Comparison of ENCODE assay signal across 1 cellular context in the genomic region with DNA sequence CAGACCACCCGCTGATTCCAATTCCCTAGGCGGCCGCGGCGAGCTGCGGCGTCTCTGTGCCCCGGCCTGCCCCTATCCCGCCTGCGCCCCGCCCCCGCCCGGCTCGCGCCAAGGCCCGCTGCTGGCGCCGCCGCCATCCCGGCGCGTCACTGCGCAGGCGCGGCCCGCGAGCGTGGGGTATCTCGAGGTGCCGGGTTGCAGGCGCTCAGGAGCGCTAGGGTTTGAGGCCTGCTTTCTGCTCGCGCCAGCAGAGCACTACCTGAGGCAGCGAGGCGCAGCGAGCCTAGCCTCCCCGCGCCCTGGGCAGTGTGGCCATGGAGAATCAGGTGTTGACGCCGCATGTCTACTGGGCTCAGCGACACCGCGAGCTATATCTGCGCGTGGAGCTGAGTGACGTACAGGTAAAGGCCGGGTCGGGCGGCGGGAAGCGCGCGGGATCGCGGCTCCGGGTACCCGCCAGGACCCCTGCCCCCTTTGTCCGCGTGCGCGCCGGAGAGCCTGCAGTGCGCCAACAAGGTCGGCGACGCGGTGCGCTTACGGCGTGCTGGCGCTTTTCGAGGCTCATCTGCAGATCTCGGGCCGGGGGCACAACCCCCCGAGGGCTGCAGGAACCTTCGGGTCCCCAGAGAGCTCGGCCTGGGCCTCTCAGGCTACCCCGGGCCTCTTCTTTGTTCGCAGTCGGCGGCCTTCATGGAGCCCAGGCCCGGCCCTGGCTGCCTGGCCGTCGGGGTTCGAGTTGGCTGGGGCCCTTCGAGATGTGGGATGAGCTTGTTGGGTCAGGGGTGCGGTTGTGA.
TF ChIP-seq lines count a peak whose summit lies in the region.

A gene with protein sequence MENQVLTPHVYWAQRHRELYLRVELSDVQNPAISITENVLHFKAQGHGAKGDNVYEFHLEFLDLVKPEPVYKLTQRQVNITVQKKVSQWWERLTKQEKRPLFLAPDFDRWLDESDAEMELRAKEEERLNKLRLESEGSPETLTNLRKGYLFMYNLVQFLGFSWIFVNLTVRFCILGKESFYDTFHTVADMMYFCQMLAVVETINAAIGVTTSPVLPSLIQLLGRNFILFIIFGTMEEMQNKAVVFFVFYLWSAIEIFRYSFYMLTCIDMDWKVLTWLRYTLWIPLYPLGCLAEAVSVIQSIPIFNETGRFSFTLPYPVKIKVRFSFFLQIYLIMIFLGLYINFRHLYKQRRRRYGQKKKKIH (plus strand): TSS at position 146 of the 794 bp plus-strand sequence. CDS start 169 bp downstream, at position 315.

TF ChIP-seq in WTC11, 78 proteins besides CTCF, POLR2A, EP300 and RAD21 (continued from another document):
- TF ChIP-seq, protein P1, sequence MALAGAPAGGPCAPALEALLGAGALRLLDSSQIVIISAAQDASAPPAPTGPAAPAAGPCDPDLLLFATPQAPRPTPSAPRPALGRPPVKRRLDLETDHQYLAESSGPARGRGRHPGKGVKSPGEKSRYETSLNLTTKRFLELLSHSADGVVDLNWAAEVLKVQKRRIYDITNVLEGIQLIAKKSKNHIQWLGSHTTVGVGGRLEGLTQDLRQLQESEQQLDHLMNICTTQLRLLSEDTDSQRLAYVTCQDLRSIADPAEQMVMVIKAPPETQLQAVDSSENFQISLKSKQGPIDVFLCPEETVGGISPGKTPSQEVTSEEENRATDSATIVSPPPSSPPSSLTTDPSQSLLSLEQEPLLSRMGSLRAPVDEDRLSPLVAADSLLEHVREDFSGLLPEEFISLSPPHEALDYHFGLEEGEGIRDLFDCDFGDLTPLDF (CRISPR knock-in tag; IDR thresholded peaks at IDR 0.05) = 0 out of 2 replicates have a peak, but pooled peaks have one; percentile 29
- TF ChIP-seq ZNF416 (CRISPR knock-in tag; IDR thresholded peaks at IDR 0.05) (0 out of 2 replicates have a peak, but pooled peaks have one; percentile 80), ZNF671 (CRISPR knock-in tag; IDR thresholded peaks at IDR 0.05) (no peak), RELA (CRISPR knock-in tag; IDR thresholded peaks at IDR 0.05; ENCODE audit: borderline replicate concordance) (0 out of 2 replicates have a peak, but pooled peaks have one; percentile 28), ZNF138 (CRISPR knock-in tag; conservative IDR thresholded peaks at IDR 0.05) (peak; percentile 53; the same call in 1 of the 2 replicates)
- TF ChIP-seq, protein P2, sequence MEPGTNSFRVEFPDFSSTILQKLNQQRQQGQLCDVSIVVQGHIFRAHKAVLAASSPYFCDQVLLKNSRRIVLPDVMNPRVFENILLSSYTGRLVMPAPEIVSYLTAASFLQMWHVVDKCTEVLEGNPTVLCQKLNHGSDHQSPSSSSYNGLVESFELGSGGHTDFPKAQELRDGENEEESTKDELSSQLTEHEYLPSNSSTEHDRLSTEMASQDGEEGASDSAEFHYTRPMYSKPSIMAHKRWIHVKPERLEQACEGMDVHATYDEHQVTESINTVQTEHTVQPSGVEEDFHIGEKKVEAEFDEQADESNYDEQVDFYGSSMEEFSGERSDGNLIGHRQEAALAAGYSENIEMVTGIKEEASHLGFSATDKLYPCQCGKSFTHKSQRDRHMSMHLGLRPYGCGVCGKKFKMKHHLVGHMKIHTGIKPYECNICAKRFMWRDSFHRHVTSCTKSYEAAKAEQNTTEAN (CRISPR knock-in tag; IDR thresholded peaks at IDR 0.05) = no peak
- TF ChIP-seq, protein P3, sequence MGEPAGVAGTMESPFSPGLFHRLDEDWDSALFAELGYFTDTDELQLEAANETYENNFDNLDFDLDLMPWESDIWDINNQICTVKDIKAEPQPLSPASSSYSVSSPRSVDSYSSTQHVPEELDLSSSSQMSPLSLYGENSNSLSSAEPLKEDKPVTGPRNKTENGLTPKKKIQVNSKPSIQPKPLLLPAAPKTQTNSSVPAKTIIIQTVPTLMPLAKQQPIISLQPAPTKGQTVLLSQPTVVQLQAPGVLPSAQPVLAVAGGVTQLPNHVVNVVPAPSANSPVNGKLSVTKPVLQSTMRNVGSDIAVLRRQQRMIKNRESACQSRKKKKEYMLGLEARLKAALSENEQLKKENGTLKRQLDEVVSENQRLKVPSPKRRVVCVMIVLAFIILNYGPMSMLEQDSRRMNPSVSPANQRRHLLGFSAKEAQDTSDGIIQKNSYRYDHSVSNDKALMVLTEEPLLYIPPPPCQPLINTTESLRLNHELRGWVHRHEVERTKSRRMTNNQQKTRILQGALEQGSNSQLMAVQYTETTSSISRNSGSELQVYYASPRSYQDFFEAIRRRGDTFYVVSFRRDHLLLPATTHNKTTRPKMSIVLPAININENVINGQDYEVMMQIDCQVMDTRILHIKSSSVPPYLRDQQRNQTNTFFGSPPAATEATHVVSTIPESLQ (CRISPR knock-in tag; IDR thresholded peaks at IDR 0.05) = no peak
- TF ChIP-seq, protein P4, sequence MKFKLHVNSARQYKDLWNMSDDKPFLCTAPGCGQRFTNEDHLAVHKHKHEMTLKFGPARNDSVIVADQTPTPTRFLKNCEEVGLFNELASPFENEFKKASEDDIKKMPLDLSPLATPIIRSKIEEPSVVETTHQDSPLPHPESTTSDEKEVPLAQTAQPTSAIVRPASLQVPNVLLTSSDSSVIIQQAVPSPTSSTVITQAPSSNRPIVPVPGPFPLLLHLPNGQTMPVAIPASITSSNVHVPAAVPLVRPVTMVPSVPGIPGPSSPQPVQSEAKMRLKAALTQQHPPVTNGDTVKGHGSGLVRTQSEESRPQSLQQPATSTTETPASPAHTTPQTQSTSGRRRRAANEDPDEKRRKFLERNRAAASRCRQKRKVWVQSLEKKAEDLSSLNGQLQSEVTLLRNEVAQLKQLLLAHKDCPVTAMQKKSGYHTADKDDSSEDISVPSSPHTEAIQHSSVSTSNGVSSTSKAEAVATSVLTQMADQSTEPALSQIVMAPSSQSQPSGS (CRISPR knock-in tag; IDR thresholded peaks at IDR 0.05; ENCODE audit: borderline replicate concordance, low read depth) = no peak
TF ChIP-seq in WTC11: peak in this region for 31.
